In the genomic region with DNA sequence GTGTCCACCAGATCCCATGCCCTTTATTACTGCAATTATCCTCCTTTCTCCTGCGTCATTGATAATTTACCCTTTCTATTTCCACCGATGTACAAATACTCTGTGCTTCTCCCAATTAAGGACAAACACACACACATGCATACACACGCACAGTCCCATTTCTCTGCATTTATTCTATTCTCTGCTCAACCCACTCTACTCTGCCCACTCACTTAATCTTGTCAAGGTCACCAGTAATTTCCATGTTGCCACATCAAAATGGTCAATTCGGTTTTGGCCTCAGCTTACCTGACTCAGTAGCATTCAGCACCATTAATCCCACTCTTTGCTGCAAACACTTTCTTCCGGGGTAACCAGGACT, we compare ENCODE assay signal across 17 cellular contexts. TPM values are rescaled to one million over a fixed set of nuclear protein-coding genes. Genes with fewer than 3 reads are reported as not detected.
DNase-seq lines count a peak whose midpoint lies in the region; ATAC-seq, FAIRE-seq and TF ChIP-seq lines count a peak whose summit lies in the region.
"Had no signal": no experiment of that assay in that cellular context is flagged by ENCODE, and none has a peak within 500 bp of the region (broad histone marks: within the 10 kb centered on the region; RNA-seq: fewer than 3 reads in every experiment).

No MANE protein-coding gene starts in this region.

- DNase-seq in left ventricle myocardium inferior (no peak), left cardiac atrium (no peak), NCI-H146 (lab: John Stamatoyannopoulos, UW) (peak; percentile 68), PC-9 (no peak), HepG2 (ENCODE audit: low spot score) (no peak), Peyer's patch (no peak)
- DNase-seq in NK-92 treated with Interleukin-12 subunit alpha and Interleukin-12 subunit beta, amount 100 ng/mL, for 24 hours (lab: John Stamatoyannopoulos, UW) = no peak
- DNase-seq: CD8-positive, alpha-beta T cell; DMS79; GDM1; Kasumi-1; NCI-H1436; NCI-H2107; NCI-H524; RPMI8226; T-cell had no signal

- intact Hi-C loops in left ventricle myocardium inferior (cut with micrococcal nuclease) = no loop called here
- intact Hi-C loops in left cardiac atrium (cut with DNase I) = no loop called here
- intact Hi-C loops in PC-9 (cut with micrococcal nuclease; ENCODE audit: unreplicated experiment) = no loop called here
- intact Hi-C loops in HepG2 (cut with micrococcal nuclease; ENCODE audit: unreplicated experiment) = no loop called here

- H3K4me3 ChIP-seq in left ventricle myocardium inferior (no peak overlapping the region), PC-9 (no peak overlapping the region), HepG2 (replicated peaks in 1 of 3; ENCODE audit: insufficient read depth in 1 of 3, low read depth in 2 of 3, low read length in 3 of 3) (no peak overlapping the region), Peyer's patch (no peak overlapping the region)

- TF ChIP-seq RAD21 in HepG2 (CRISPR knock-in tag; IDR thresholded peaks at IDR 0.05) = no peak

- TF ChIP-seq CTCF in left ventricle myocardium inferior (IDR thresholded peaks at IDR 0.05; ENCODE audit: borderline replicate concordance) (no peak), PC-9 (conservative IDR thresholded peaks at IDR 0.05) (no peak), HepG2 (CRISPR knock-in tag; IDR thresholded peaks at IDR 0.05) (no peak), Peyer's patch (IDR thresholded peaks at IDR 0.05) (no peak)

- H4K20me1 ChIP-seq in PC-9 (ENCODE audit: insufficient read depth) (no peaks in the 10 kb centered on the region), HepG2 (ENCODE audit: insufficient read depth, low read length) (no peaks in the 10 kb centered on the region)

- POLR2A ChIA-PET in PC-9 (lab: Charles Lee; ENCODE audit: unreplicated experiment) (no interaction called here), HepG2 (lab: Yijun Ruan, JAX) (no interaction called here)

- H2AFZ ChIP-seq in PC-9 (no peak overlapping the region), HepG2 (ENCODE audit: low read length) (no peak overlapping the region)

- no peak overlapping the region for H3K9ac ChIP-seq in HepG2 (ENCODE audit: insufficient read depth, low read depth, low read length)

- H3K4me1 ChIP-seq in left ventricle myocardium inferior (peaks cover 14% of the 10 kb centered on the region), PC-9 (replicated peaks; ENCODE audit: insufficient read depth) (peaks cover 18% of the 10 kb centered on the region), HepG2 (ENCODE audit: insufficient read depth, low read length) (no peaks in the 10 kb centered on the region), Peyer's patch (no peaks in the 10 kb centered on the region)

- H3K4me2 ChIP-seq in PC-9 (peak overlapping the region; percentile 74), HepG2 (ENCODE audit: low read depth, low read length) (no peak overlapping the region)

- H3K9me2 ChIP-seq in PC-9 (ENCODE audit: insufficient read depth) = no peaks in the 10 kb centered on the region

- no TSS peak for BruUV-seq in PC-9 (replicated peaks; lab: Mats Ljungman, UMichigan)
- BruUV-seq in HepG2 (replicated peaks; lab: Mats Ljungman, UMichigan) = no TSS peak

- TF ChIP-seq EP300 in HepG2 (IDR thresholded peaks at IDR 0.05; ENCODE audit: low read depth in 2 of 2, low read length in 2 of 2) (no peak), HepG2 (CRISPR knock-in tag; IDR thresholded peaks at IDR 0.05; ENCODE audit: borderline replicate concordance) (no peak)

- H3K36me3 ChIP-seq in left ventricle myocardium inferior (no peaks in the 10 kb centered on the region), PC-9 (ENCODE audit: low read depth) (no peaks in the 10 kb centered on the region), HepG2 (replicated peaks in 1 of 2; ENCODE audit: control insufficient read depth in 1 of 2, insufficient read depth in 2 of 2, low read length in 2 of 2) (no peaks in the 10 kb centered on the region), Peyer's patch (no peaks in the 10 kb centered on the region)

- in situ Hi-C loops in HepG2 (cut with HindIII; ENCODE audit: extremely low pct_ligation_motif_present, low pct_unique_long_range_greater_than_20kb) = no loop called here

- H3K9me3 ChIP-seq in left ventricle myocardium inferior (replicated peaks) (no peaks in the 10 kb centered on the region), PC-9 (ENCODE audit: insufficient read depth, low read depth) (no peaks in the 10 kb centered on the region), HepG2 (ENCODE audit: low read length) (peaks cover 6% of the 10 kb centered on the region; the same call in 1 of the 2 replicates), Peyer's patch (no peaks in the 10 kb centered on the region)

- H3K79me2 ChIP-seq in PC-9 (ENCODE audit: low read depth) (no peaks in the 10 kb centered on the region), HepG2 (ENCODE audit: insufficient read depth, low read length) (no peaks in the 10 kb centered on the region)

- TF ChIP-seq POLR2A in HepG2 (IDR thresholded peaks at IDR 0.05; ENCODE audit: insufficient read depth in 1 of 2, low read depth in 2 of 2, low read length in 2 of 2) (no peak), Peyer's patch (IDR thresholded peaks at IDR 0.05) (no peak)

- no peak for FAIRE-seq in HepG2 (lab: Jason Lieb, UNC)

- WGBS in HepG2 (ENCODE audit: low lambda C conversion rate) = 25% methylated on average over 5 of the region's 5 CpGs

- CTCF ChIA-PET in PC-9 (lab: Charles Lee) = no interaction called here
- CTCF ChIA-PET in HepG2 (lab: Yijun Ruan, JAX; ENCODE audit: low intra/inter-chr PET ratio, low total read pairs) = no interaction called here

- H3K27me3 ChIP-seq in left ventricle myocardium inferior (ENCODE audit: low read depth) = peaks cover 5% of the 10 kb centered on the region
- no peaks in the 10 kb centered on the region for H3K27me3 ChIP-seq in PC-9 (ENCODE audit: insufficient read depth, low read depth)
- H3K27me3 ChIP-seq in HepG2 (ENCODE audit: control insufficient read depth in 1 of 2, insufficient read depth in 2 of 2, low read length in 2 of 2) = peaks cover 1 to 37% of the 10 kb centered on the region in 2 experiments; a peak in 4 of 5 replicates
- H3K27me3 ChIP-seq in Peyer's patch = no peaks in the 10 kb centered on the region

- H3F3A ChIP-seq in PC-9 (ENCODE audit: insufficient read depth, low read depth) = no peaks in the 10 kb centered on the region

- peak overlapping the region; percentile 81 for H3K27ac ChIP-seq in left ventricle myocardium inferior (replicated peaks)
- H3K27ac ChIP-seq in PC-9 = no peak overlapping the region
- no peak overlapping the region for H3K27ac ChIP-seq in HepG2 (ENCODE audit: extremely low read length, insufficient read depth, low read length)
- no peak overlapping the region for H3K27ac ChIP-seq in Peyer's patch
- H3K27ac ChIP-seq: C4-2B had no signal

- ATAC-seq in left cardiac atrium = no peak
- no peak for ATAC-seq in HepG2
- ATAC-seq: CD8-positive, alpha-beta T cell; T-cell had no signal

TF ChIP-seq in HepG2, 621 proteins besides CTCF, POLR2A, EP300 and RAD21:
- TF ChIP-seq ZBTB42 (CRISPR knock-in tag; IDR thresholded peaks at IDR 0.05) (no peak), NFYC (CRISPR knock-in tag; IDR thresholded peaks at IDR 0.05) (no peak), MTA3 (CRISPR knock-in tag; IDR thresholded peaks at IDR 0.05) (no peak), DPF2 (CRISPR knock-in tag; IDR thresholded peaks at IDR 0.05; ENCODE audit: borderline replicate concordance, low read depth) (no peak), MXD4 (CRISPR knock-in tag; IDR thresholded peaks at IDR 0.05) (no peak), TBX2 (CRISPR knock-in tag; IDR thresholded peaks at IDR 0.05; ENCODE audit: borderline replicate concordance) (no peak), ZNF205 (CRISPR knock-in tag; IDR thresholded peaks at IDR 0.05) (no peak)

RNA-seq across cellular contexts. Expression of gene STRBP, which starts 14.6 kb away (rescaled TPM):
- total RNA-seq in left ventricle myocardium inferior = 26.4 TPM
- total RNA-seq in left cardiac atrium = 10 to 100 TPM; 16.7 to 20.7 TPM
- 34.5 and 39.9 TPM in 2 replicates for total RNA-seq in PC-9 (2021)
- 38.5 and 46.1 TPM in 2 replicates for total RNA-seq in HepG2 (2016; rRNA removed; fragmentation: Illumina TruSeq; extraction: Trizol)
- total RNA-seq in HepG2 (2016; cell fraction: cytosol; rRNA removed; fragmentation: Illumina TruSeq; extraction: Trizol; ENCODE audit: low read depth) = 27.5 and 31.8 TPM in 2 replicates
- total RNA-seq in HepG2 (2016; cell fraction: insoluble cytoplasmic fraction; rRNA removed; fragmentation: Illumina TruSeq; extraction: Trizol) = 37.6 and 46.6 TPM in 2 replicates
- 52.4 and 62.5 TPM in 2 replicates for total RNA-seq in HepG2 (2016; cell fraction: membrane; rRNA removed; fragmentation: Illumina TruSeq; extraction: Trizol)
- total RNA-seq in HepG2 (2016; cell fraction: nucleus; rRNA removed; fragmentation: Illumina TruSeq; extraction: Trizol) = 36.3 and 39.1 TPM in 2 replicates
- 12.4 and 14.5 TPM in 2 replicates for polyA plus RNA-seq in HepG2 (2011; rRNA removed)
- 6.8 and 8.8 TPM in 2 replicates for polyA plus RNA-seq in HepG2 (2011; cell fraction: cytosol; rRNA removed)
- polyA plus RNA-seq in HepG2 (2011; cell fraction: nucleus; rRNA removed) = 5.9 and 6.5 TPM in 2 replicates
- polyA plus RNA-seq in HepG2 (2012) = 19.9 and 21.4 TPM in 2 replicates
- polyA plus RNA-seq in HepG2 (2016; cell fraction: cytosol; fragmentation: Illumina TruSeq; extraction: Trizol; ENCODE audit: low read depth) = 22.1 and 23.5 TPM in 2 replicates
- polyA plus RNA-seq in HepG2 (2016; cell fraction: insoluble cytoplasmic fraction; fragmentation: Illumina TruSeq; extraction: Trizol; ENCODE audit: low read depth) = 42.0 and 44.1 TPM in 2 replicates
- 36.4 and 38.7 TPM in 2 replicates for polyA plus RNA-seq in HepG2 (2016; cell fraction: membrane; fragmentation: Illumina TruSeq; extraction: Trizol; ENCODE audit: low read depth)
- 28.7 and 36.9 TPM in 2 replicates for polyA plus RNA-seq in HepG2 (2016; cell fraction: nucleus; fragmentation: Illumina TruSeq; extraction: Trizol; ENCODE audit: insufficient read depth, low read depth)
- polyA minus RNA-seq in HepG2 (2011; rRNA and poly(A)+ RNA removed; ENCODE audit: low replicate concordance) = 17.6 and 26.8 TPM in 2 replicates
- polyA minus RNA-seq in HepG2 (2011; cell fraction: cytosol; rRNA and poly(A)+ RNA removed) = 11.6 and 11.7 TPM in 2 replicates
- polyA minus RNA-seq in HepG2 (2011; cell fraction: nucleus; rRNA and poly(A)+ RNA removed) = 30.8 and 31.4 TPM in 2 replicates
- total RNA-seq in Peyer's patch = 10 to 100 TPM; 20.8 to 49.9 (median 37.4) TPM
